8 cellular contexts compared by ENCODE assay signal in the genomic region with DNA sequence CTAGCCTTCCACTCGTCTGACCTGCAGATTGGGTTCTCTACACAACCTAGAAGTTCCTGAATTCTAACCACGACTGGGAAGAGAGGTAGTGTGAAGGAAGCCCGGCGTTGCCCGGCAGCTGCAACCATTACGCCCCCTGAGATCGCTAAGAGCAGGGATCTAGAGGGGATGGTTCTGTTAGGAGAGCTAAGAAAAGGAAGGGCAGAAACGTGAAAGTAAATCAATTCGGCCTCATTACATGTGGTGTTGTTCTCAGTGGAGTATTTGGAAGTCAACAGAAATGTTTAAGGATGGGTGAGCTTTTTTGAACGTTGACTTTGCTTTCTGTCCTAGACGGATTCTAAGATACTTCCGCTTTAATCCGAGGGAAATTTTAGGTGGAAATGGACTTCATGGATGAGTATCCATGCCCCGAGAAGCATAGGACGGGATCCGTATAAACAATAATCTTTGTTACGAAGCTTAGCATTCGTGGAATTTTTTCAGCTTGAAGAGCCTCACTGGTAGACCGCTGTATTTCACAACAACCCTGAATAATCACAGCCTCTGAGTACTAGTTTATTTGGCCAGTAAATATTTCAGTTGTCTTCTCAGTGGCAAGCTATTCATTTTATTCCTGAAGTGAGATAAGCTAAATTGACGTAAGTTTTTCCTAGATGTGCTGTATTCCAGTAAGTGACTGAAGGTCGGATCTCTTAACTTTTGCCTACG. TPM values are rescaled to one million over a fixed set of nuclear protein-coding genes. Genes with fewer than 3 reads are reported as not detected.
DNase-seq lines count a peak whose midpoint lies in the region; ATAC-seq and TF ChIP-seq lines count a peak whose summit lies in the region.

No MANE protein-coding gene starts in this region.

- peak overlapping the region; percentile 77 for H3K27ac ChIP-seq in OCI-LY3 (ENCODE audit: low read length)
- peak overlapping the region; percentile 74 for H3K27ac ChIP-seq in duodenal mucosa (ENCODE audit: low read depth, low read length)

- H3K4me1 ChIP-seq in OCI-LY3 (ENCODE audit: low read length) (peaks cover 14% of the 10 kb centered on the region), duodenal mucosa (ENCODE audit: control insufficient read depth in 1 of 2, insufficient read depth in 2 of 2, low read length in 2 of 2) (peaks cover 21 to 38% of the 10 kb centered on the region in 2 donors)

- peak overlapping the region; percentile 85 for H3K4me3 ChIP-seq in OCI-LY3 (ENCODE audit: low read length)
- H3K4me3 ChIP-seq in duodenal mucosa (ENCODE audit: low read depth in 1 of 2, low read length in 2 of 2) = peak overlapping the region; percentile 99

- no peak for DNase-seq in stimulated activated naive CD8-positive, alpha-beta T cell treated with anti-CD3 and anti-CD28 coated beads, Interleukin-15, Interleukin-2, amounts not matched to agents 100 U/mL and 50 U/mL, for 24 hours
- DNase-seq in mesothelial cell of epicardium (ENCODE audit: low spot score in 2 of 2, unreplicated experiment in 2 of 2) (no peak), inferior parietal cortex (ENCODE audit: extremely low spot score) (no peak)
- DNase-seq in NK-92 treated with Interleukin-12 subunit alpha and Interleukin-12 subunit beta, amount 100 ng/mL, for 24 hours (lab: John Stamatoyannopoulos, UW) = no peak

- TF ChIP-seq CTCF in OCI-LY3 (IDR thresholded peaks at IDR 0.05; ENCODE audit: low read depth, low read length) (no peak), mesothelial cell of epicardium (IDR thresholded peaks at IDR 0.05; ENCODE audit: unreplicated experiment) (no peak)

- peak overlapping the region; percentile 99 for H3K4me2 ChIP-seq in OCI-LY3 (ENCODE audit: low read length)

- peak overlapping the region; percentile 100 for H3K27ac Mint-ChIP-seq in stimulated activated naive CD8-positive, alpha-beta T cell treated with anti-CD3 and anti-CD28 coated beads, Interleukin-15, Interleukin-2, amounts not matched to agents 100 ng/mL and 50 ng/mL, for 24 hours
- H3K27ac Mint-ChIP-seq in mesothelial cell of epicardium = peak overlapping the region; percentile 98

- H3K79me2 ChIP-seq in OCI-LY3 (ENCODE audit: low read length) = peaks cover 61% of the 10 kb centered on the region

- peaks cover 14% of the 10 kb centered on the region for H3K36me3 ChIP-seq in OCI-LY3 (replicated peaks; ENCODE audit: low read depth, low read length)
- peaks cover 16 to 30% of the 10 kb centered on the region in 2 donors for H3K36me3 ChIP-seq in duodenal mucosa (ENCODE audit: control insufficient read depth in 1 of 2, insufficient read depth in 2 of 2, low read length in 2 of 2)

- H3K27me3 ChIP-seq in OCI-LY3 (ENCODE audit: low read depth, low read length) = no peaks in the 10 kb centered on the region
- H3K27me3 ChIP-seq in duodenal mucosa (ENCODE audit: control insufficient read depth in 1 of 2, insufficient read depth in 2 of 2, low read length in 2 of 2) = no peaks in the 10 kb centered on the region

- H3K9me3 ChIP-seq in OCI-LY3 (ENCODE audit: insufficient read depth, low read length) = no peaks in the 10 kb centered on the region
- no peaks in the 10 kb centered on the region for H3K9me3 ChIP-seq in duodenal mucosa (ENCODE audit: control insufficient read depth in 1 of 2, low read length in 2 of 2)

- peaks cover 72% of the 10 kb centered on the region for H3K4me1 Mint-ChIP-seq in stimulated activated naive CD8-positive, alpha-beta T cell treated with anti-CD3 and anti-CD28 coated beads, Interleukin-15, Interleukin-2, amounts not matched to agents 100 ng/mL and 50 ng/mL, for 24 hours (ENCODE audit: low read depth)
- peaks cover 21% of the 10 kb centered on the region for H3K4me1 Mint-ChIP-seq in mesothelial cell of epicardium

- H4K20me1 ChIP-seq in OCI-LY3 (ENCODE audit: insufficient read depth, low read length) = peaks cover 18% of the 10 kb centered on the region; the same call in 1 of the 2 replicates

- peak overlapping the region; percentile 98 for H3K4me3 Mint-ChIP-seq in stimulated activated naive CD8-positive, alpha-beta T cell treated with anti-CD3 and anti-CD28 coated beads, Interleukin-15, Interleukin-2, amounts not matched to agents 100 ng/mL and 50 ng/mL, for 24 hours
- peak overlapping the region; percentile 95 for H3K4me3 Mint-ChIP-seq in mesothelial cell of epicardium

- H3K9me3 Mint-ChIP-seq in stimulated activated naive CD8-positive, alpha-beta T cell treated with anti-CD3 and anti-CD28 coated beads, Interleukin-15, Interleukin-2, amounts not matched to agents 100 ng/mL and 50 ng/mL, for 24 hours = no peaks in the 10 kb centered on the region
- H3K9me3 Mint-ChIP-seq in mesothelial cell of epicardium = no peaks in the 10 kb centered on the region

- H2AFZ ChIP-seq in OCI-LY3 (ENCODE audit: low read depth, low read length) = peak overlapping the region; percentile 88; the same call in 1 of the 2 replicates

- H3K9ac ChIP-seq in OCI-LY3 (ENCODE audit: low read length) (peak overlapping the region; percentile 83), duodenal mucosa (ENCODE audit: low read depth in 1 of 2, low read length in 2 of 2) (peak overlapping the region; percentile 97 to 98)

- no peaks in the 10 kb centered on the region for H3K27me3 Mint-ChIP-seq in stimulated activated naive CD8-positive, alpha-beta T cell treated with anti-CD3 and anti-CD28 coated beads, Interleukin-15, Interleukin-2, amounts not matched to agents 100 ng/mL and 50 ng/mL, for 24 hours
- no peaks in the 10 kb centered on the region for H3K27me3 Mint-ChIP-seq in mesothelial cell of epicardium (ENCODE audit: low read depth)

- ATAC-seq in stimulated activated naive CD8-positive, alpha-beta T cell treated with anti-CD3 and anti-CD28 coated beads, Interleukin-15, Interleukin-2, amounts not matched to agents 100 U/mL and 50 U/mL, for 24 hours = no peak
- ATAC-seq in HG02588 (IDR thresholded peaks at IDR 0.05; ENCODE audit: unreplicated experiment) = no peak

- peaks cover 62% of the 10 kb centered on the region for H3K36me3 Mint-ChIP-seq in stimulated activated naive CD8-positive, alpha-beta T cell treated with anti-CD3 and anti-CD28 coated beads, Interleukin-15, Interleukin-2, amounts not matched to agents 100 ng/mL and 50 ng/mL, for 24 hours (ENCODE audit: low read depth)
- H3K36me3 Mint-ChIP-seq in mesothelial cell of epicardium = peaks cover 3% of the 10 kb centered on the region

RNA-seq across cellular contexts. Expression of a gene that starts 0.6 kb away (rescaled TPM):
- total RNA-seq in mesothelial cell of epicardium = 168 to 188 TPM (median 180 TPM) in 3 replicates

RNA-seq across cellular contexts. Expression of a gene that starts 34.3 kb away (rescaled TPM):
- 83.6 to 85.8 TPM (median 83.7 TPM) in 3 replicates for total RNA-seq in mesothelial cell of epicardium

RNA-seq across cellular contexts. Expression of a gene that starts 42.6 kb away (rescaled TPM):
- total RNA-seq in mesothelial cell of epicardium = 40.5 to 41.5 TPM (median 41.5 TPM) in 3 replicates

RNA-seq across cellular contexts. Expression of a gene that starts 57.9 kb away (rescaled TPM):
- not detected in 3 replicates for total RNA-seq in mesothelial cell of epicardium

RNA-seq across cellular contexts. Expression of a gene that starts 59.5 kb away (rescaled TPM):
- not detected in 3 replicates for total RNA-seq in mesothelial cell of epicardium
